Comparison of ENCODE assay signal across 19 cellular contexts in genomic region chr2:84033347-84033974, GRCh38.
DNase-seq lines count a peak whose midpoint lies in the region; ATAC-seq, FAIRE-seq and TF ChIP-seq lines count a peak whose summit lies in the region.
"Had no signal": no experiment of that assay in that cellular context is flagged by ENCODE, and none has a peak within 500 bp of the region (broad histone marks: within the 10 kb centered on the region; RNA-seq: fewer than 3 reads in every experiment).

No MANE protein-coding gene starts in this region.

- H3K9me2 ChIP-seq in Loucy (replicated peaks; ENCODE audit: low read depth, low read length), result no peaks in the 10 kb centered on the region

- H3K4me2 ChIP-seq in Loucy (ENCODE audit: low read depth, low read length, poor library complexity, severe bottlenecking), result peak overlapping the region; percentile 49

- no peaks in the 10 kb centered on the region for H3F3A ChIP-seq in Loucy (ENCODE audit: low read depth)

- no peak overlapping the region for H3K27ac Mint-ChIP-seq in T-helper 1 cell treated with Interleukin-12 subunit alpha and Interleukin-12 subunit beta and Interleukin-4 antibody, amounts not matched to agents 30 μg/mL and 1 μg/mL, for 36 hours
- peak overlapping the region in 4 of 7 donors; percentile 3 to 38 (median 18) for H3K27ac Mint-ChIP-seq in CD4-positive, alpha-beta memory T cell
- H3K27ac Mint-ChIP-seq in effector memory CD8-positive, alpha-beta T cell, result no peak overlapping the region
- H3K27ac Mint-ChIP-seq: WTC11 had no signal

- ATAC-seq in effector memory CD8-positive, alpha-beta T cell (replicated peaks), result no peak
- ATAC-seq: body of pancreas, left colon, WTC11 had no signal

- H3K9ac ChIP-seq in Loucy (ENCODE audit: low read depth, low read length, poor library complexity, severe bottlenecking), result no peak overlapping the region

- H3K4me1 Mint-ChIP-seq in T-helper 1 cell treated with Interleukin-12 subunit alpha and Interleukin-12 subunit beta and Interleukin-4 antibody, amounts not matched to agents 30 μg/mL and 1 μg/mL, for 36 hours (ENCODE audit: low read depth), result peaks cover 2% of the 10 kb centered on the region
- H3K4me1 Mint-ChIP-seq in CD4-positive, alpha-beta memory T cell, result peaks cover 5 to 9% (median 8%) of the 10 kb centered on the region in 4 donors
- peaks cover 3 to 8% of the 10 kb centered on the region in 2 donors for H3K4me1 Mint-ChIP-seq in effector memory CD8-positive, alpha-beta T cell (ENCODE audit: low read depth in 2 of 2)

- H3K36me3 Mint-ChIP-seq in T-helper 1 cell treated with Interleukin-12 subunit alpha and Interleukin-12 subunit beta and Interleukin-4 antibody, amounts not matched to agents 30 μg/mL and 1 μg/mL, for 36 hours (ENCODE audit: low read depth), result no peaks in the 10 kb centered on the region
- no peaks in the 10 kb centered on the region for H3K36me3 Mint-ChIP-seq in CD4-positive, alpha-beta memory T cell
- H3K36me3 Mint-ChIP-seq in effector memory CD8-positive, alpha-beta T cell (ENCODE audit: insufficient read depth), result no peaks in the 10 kb centered on the region
- H3K36me3 Mint-ChIP-seq: WTC11 had no signal

- intact Hi-C loops in CD4-positive, alpha-beta memory T cell (cut with micrococcal nuclease), result no loop called here
- intact Hi-C loops in tibial artery (cut with DNase I; ENCODE audit: low total_unique reads), result no loop called here

- no peak for TF ChIP-seq POLR2A in GM12891 (IDR thresholded peaks at IDR 0.05; ENCODE audit: low read depth, low read length)

- CTCF ChIA-PET in CD4-positive, alpha-beta memory T cell (lab: Charles Lee; ENCODE audit: partially characterized antibody), result interaction anchor here (1.8 to 2.2 kb wide), 2 partner anchors 11 to 281 kb away, joined by 4 to 9 read pairs; no protein-coding TSS in a partner anchor

- H3K4me3 Mint-ChIP-seq in T-helper 1 cell treated with Interleukin-12 subunit alpha and Interleukin-12 subunit beta and Interleukin-4 antibody, amounts not matched to agents 30 μg/mL and 1 μg/mL, for 36 hours, result peak overlapping the region; percentile 2
- peak overlapping the region in 7 of 8 donors; percentile 36 to 78 (median 70) for H3K4me3 Mint-ChIP-seq in CD4-positive, alpha-beta memory T cell
- peak overlapping the region; percentile 20 to 28 for H3K4me3 Mint-ChIP-seq in effector memory CD8-positive, alpha-beta T cell
- H3K4me3 Mint-ChIP-seq: WTC11 had no signal

- no peaks in the 10 kb centered on the region for H4K20me1 ChIP-seq in Loucy (ENCODE audit: insufficient read depth, low read length, poor library complexity, severe bottlenecking)

- H3K79me2 ChIP-seq in Loucy (ENCODE audit: insufficient read depth, low read length), result no peaks in the 10 kb centered on the region

- H3K27ac ChIP-seq in CD4-positive, alpha-beta memory T cell (ENCODE audit: low read depth, low read length), result no peak overlapping the region
- no peak overlapping the region for H3K27ac ChIP-seq in tibial artery
- H3K27ac ChIP-seq: body of pancreas, spleen had no signal

- no peak for FAIRE-seq in GM12891 (lab: Jason Lieb, UNC)
- FAIRE-seq: endothelial cell of umbilical vein had no signal

- H3K9me3 Mint-ChIP-seq in T-helper 1 cell treated with Interleukin-12 subunit alpha and Interleukin-12 subunit beta and Interleukin-4 antibody, amounts not matched to agents 30 μg/mL and 1 μg/mL, for 36 hours, result no peaks in the 10 kb centered on the region
- H3K9me3 Mint-ChIP-seq in CD4-positive, alpha-beta memory T cell, result no peaks in the 10 kb centered on the region
- H3K9me3 Mint-ChIP-seq in effector memory CD8-positive, alpha-beta T cell, result no peaks in the 10 kb centered on the region
- H3K9me3 Mint-ChIP-seq: WTC11 had no signal

- H3K4me3 ChIP-seq in CD4-positive, alpha-beta memory T cell (ENCODE audit: low read length in 2 of 2), result no peak overlapping the region
- H3K4me3 ChIP-seq in Loucy (ENCODE audit: low read length, poor library complexity, severe bottlenecking) (peak overlapping the region; percentile 61), tibial artery (no peak overlapping the region)
- H3K4me3 ChIP-seq: body of pancreas had no signal

- no peaks in the 10 kb centered on the region for H3K27me3 Mint-ChIP-seq in T-helper 1 cell treated with Interleukin-12 subunit alpha and Interleukin-12 subunit beta and Interleukin-4 antibody, amounts not matched to agents 30 μg/mL and 1 μg/mL, for 36 hours (ENCODE audit: low read depth)
- H3K27me3 Mint-ChIP-seq in CD4-positive, alpha-beta memory T cell, result no peaks in the 10 kb centered on the region
- H3K27me3 Mint-ChIP-seq in effector memory CD8-positive, alpha-beta T cell, result no peaks in the 10 kb centered on the region

- no peaks in the 10 kb centered on the region for H3K36me3 ChIP-seq in CD4-positive, alpha-beta memory T cell (ENCODE audit: insufficient read depth, low read length)
- no peaks in the 10 kb centered on the region for H3K36me3 ChIP-seq in Loucy (ENCODE audit: insufficient read depth, low read length)
- H3K36me3 ChIP-seq in tibial artery, result no peaks in the 10 kb centered on the region
- H3K36me3 ChIP-seq: spleen had no signal

- H2AFZ ChIP-seq in Loucy (ENCODE audit: low read length), result peak overlapping the region; percentile 76

- TF ChIP-seq CTCF in Loucy (conservative IDR thresholded peaks at IDR 0.05; ENCODE audit: low read length) (no peak), tibial artery (IDR thresholded peaks at IDR 0.05) (no peak)

- no peak for DNase-seq in T-helper 1 cell
- DNase-seq in CD4-positive, alpha-beta memory T cell, result no peak
- no peak for DNase-seq in effector memory CD8-positive, alpha-beta T cell
- no peak for DNase-seq in tibial artery
- no peak for DNase-seq in GM12891 (ENCODE audit: insufficient read length, low spot score)
- DNase-seq in GDM1 (lab: John Stamatoyannopoulos, UW), result no peak
- DNase-seq: 8988T; activated gamma-delta T cell treated with Interleukin-2 at 50 U/mL for 16 hours; body of pancreas; left colon; MV-4-11; NCI-H1930; NCI-H446 treated with DMSO at 0.1 percent for 48 hours; NK-92 treated with Interleukin-12 subunit alpha and Interleukin-12 subunit beta, amount 100 ng/mL, for 24 hours; spleen had no signal

- H3K9me3 ChIP-seq in CD4-positive, alpha-beta memory T cell (ENCODE audit: control insufficient read depth in 1 of 2, low read length in 2 of 2), result no peaks in the 10 kb centered on the region
- H3K9me3 ChIP-seq in Loucy (ENCODE audit: insufficient read depth, low read depth, low read length), result no peaks in the 10 kb centered on the region
- no peaks in the 10 kb centered on the region for H3K9me3 ChIP-seq in tibial artery
- H3K9me3 ChIP-seq: body of pancreas, spleen had no signal

- no peaks in the 10 kb centered on the region for H3K27me3 ChIP-seq in CD4-positive, alpha-beta memory T cell (ENCODE audit: insufficient read depth, low read length)
- H3K27me3 ChIP-seq in Loucy (ENCODE audit: insufficient read depth, low read length, poor library complexity, severe bottlenecking) (no peaks in the 10 kb centered on the region), tibial artery (no peaks in the 10 kb centered on the region)
- H3K27me3 ChIP-seq: body of pancreas, spleen had no signal

- H3K4me1 ChIP-seq in CD4-positive, alpha-beta memory T cell (ENCODE audit: insufficient read depth, low read length), result peaks cover 4% of the 10 kb centered on the region
- H3K4me1 ChIP-seq in Loucy (ENCODE audit: insufficient read depth, low read length, poor library complexity, severe bottlenecking) (no peaks in the 10 kb centered on the region), tibial artery (no peaks in the 10 kb centered on the region)
- H3K4me1 ChIP-seq: body of pancreas, spleen had no signal

- POLR2A ChIA-PET in CD4-positive, alpha-beta memory T cell (lab: Charles Lee; ENCODE audit: partially characterized antibody), result no interaction called here

TF ChIP-seq in GM12891, 5 proteins besides CTCF, POLR2A, EP300 and RAD21:
- TF ChIP-seq POU2F2 (IDR thresholded peaks at IDR 0.05; ENCODE audit: low read depth, low read length), result no peak
- no peak for TF ChIP-seq SPI1 (IDR thresholded peaks at IDR 0.05; ENCODE audit: low read depth, low read length)
- TF ChIP-seq POLR2AphosphoS5 (IDR thresholded peaks at IDR 0.05; ENCODE audit: low read depth, low read length), result no peak
- TF ChIP-seq PAX5 (IDR thresholded peaks at IDR 0.05; ENCODE audit: insufficient read depth, low read length, severe bottlenecking), result no peak
- TF ChIP-seq TAF1 (IDR thresholded peaks at IDR 0.05; ENCODE audit: low read depth, low read length), result no peak
TF ChIP-seq in GM12891: peak in this region for 0.

Comparison
In these comparisons a context has a peak if more than half of its experiments do, and no peak if none do; other contexts are left out.
1. H3K27ac Mint-ChIP-seq: peak in CD4-positive, alpha-beta memory T cell (4 of 7); none in T-helper 1 cell treated with Interleukin-12 subunit alpha and Interleukin-12 subunit beta and Interleukin-4 antibody, amounts not matched to agents 30 μg/mL and 1 μg/mL, for 36 hours (single experiment) and effector memory CD8-positive, alpha-beta T cell (0 of 2).
2. H3K4me3 Mint-ChIP-seq: peak in every context shown above with its lines; median percentile 70 in CD4-positive, alpha-beta memory T cell; 24 in effector memory CD8-positive, alpha-beta T cell; 2 in T-helper 1 cell treated with Interleukin-12 subunit alpha and Interleukin-12 subunit beta and Interleukin-4 antibody, amounts not matched to agents 30 μg/mL and 1 μg/mL, for 36 hours.